ENCODE assay signal across 8 cellular contexts in genomic region chr11:121292503-121293275, GRCh38. TPM values are rescaled to one million over a fixed set of nuclear protein-coding genes. Genes with fewer than 3 reads are reported as not detected.
DNase-seq lines count a peak whose midpoint lies in the region; ATAC-seq, FAIRE-seq and TF ChIP-seq lines count a peak whose summit lies in the region.

Gene SC5D, plus strand, starts transcription at chr11:121292771. Its CDS starts 10,605 bp downstream, at chr11:121303376.

- FAIRE-seq in D721Med (lab: Jason Lieb, UNC) = no peak

- peaks cover 26% of the 10 kb centered on the region for H3K4me1 ChIP-seq in OCI-LY7 (ENCODE audit: insufficient read depth, low read length, poor library complexity, severe bottlenecking)

- peak within 1 kb of the TSS; percentile 80 for H3K4me2 ChIP-seq in OCI-LY7 (ENCODE audit: low read length)

- peak within 1 kb of the TSS; percentile 82 for H3K4me3 ChIP-seq in OCI-LY7 (ENCODE audit: low read depth, low read length, poor library complexity, severe bottlenecking)

- H2AFZ ChIP-seq in OCI-LY7 (ENCODE audit: low read length) = peak within 1 kb of the TSS; percentile 93

- H3K27ac ChIP-seq in OCI-LY7 (ENCODE audit: low read depth, low read length, poor library complexity, severe bottlenecking) = peak within 1 kb of the TSS; percentile 76

- POLR2A ChIA-PET in OCI-LY7 (lab: Charles Lee) = interaction anchor here (0.8 to 2.3 kb wide), 9 partner anchors 8 to 213 kb away, joined by 3 to 8 read pairs (median 3); no protein-coding TSS in a partner anchor

- H3K9me2 ChIP-seq in OCI-LY7 (ENCODE audit: insufficient read depth, low read length) = no peaks in the 10 kb centered on the region

- peaks cover 48% of the 10 kb centered on the region for H3K79me2 ChIP-seq in OCI-LY7 (ENCODE audit: insufficient read depth, low read depth, low read length)

- H4K20me1 ChIP-seq in OCI-LY7 (ENCODE audit: insufficient read depth, low read length) = peaks cover 6% of the 10 kb centered on the region; the same call in 1 of the 2 replicates

- intact Hi-C loops in OCI-LY7 (cut with micrococcal nuclease; ENCODE audit: unreplicated experiment) = loop anchor here (5.0 kb wide), 1 partner anchor 55 kb away; no protein-coding TSS in a partner anchor

- peaks cover 15% of the 10 kb centered on the region for H3K36me3 ChIP-seq in OCI-LY7 (ENCODE audit: insufficient read depth, low read length)

- H3K9me3 ChIP-seq in OCI-LY7 (ENCODE audit: low read length) = no peaks in the 10 kb centered on the region

- no TSS peak for BruUV-seq in OCI-LY7 (replicated peaks; lab: Mats Ljungman, UMichigan)

- CTCF ChIA-PET in OCI-LY7 (lab: Charles Lee; ENCODE audit: unreplicated experiment) = interaction anchor here (0.5 to 1.3 kb wide), 2 partner anchors 75 to 341 kb away, joined by 3 to 4 read pairs; no protein-coding TSS in a partner anchor

- DNase-seq in D721Med (ENCODE audit: insufficient read length, low spot score) (peak; percentile 64), HuH-7.5 (ENCODE audit: low spot score) (peak; percentile 65), OCI-LY7 (ENCODE audit: low spot score) (peak; percentile 97), activated T-cell treated with anti-CD3 and anti-CD28 coated beads for 24 hours (ENCODE audit: low read depth) (peak; percentile 90), epidermal melanocyte (ENCODE audit: insufficient read length, low spot score) (peak; percentile 84), middle frontal gyrus (ENCODE audit: extremely low spot score, low spot score) (peak; percentile 97)
- peak; percentile 93 for DNase-seq in stimulated activated CD8-positive, alpha-beta memory T cell treated with anti-CD3 and anti-CD28 coated beads, Interleukin-2, amount 100 ng/mL, for 48 hours (ENCODE audit: low read depth in 2 of 2)

- peak; percentile 98 for ATAC-seq in GM21526 (IDR thresholded peaks at IDR 0.05; ENCODE audit: low FRiP score, unreplicated experiment)

- TF ChIP-seq CTCF in D721Med (IDR thresholded peaks at IDR 0.05; ENCODE audit: insufficient read depth, missing control alignments) (no peak), OCI-LY7 (conservative IDR thresholded peaks at IDR 0.05; ENCODE audit: low read length) (no peak; the same call in 1 of the 2 replicates)

RNA-seq across cellular contexts. Expression of gene SC5D, which starts in this region (rescaled TPM):
- total RNA-seq in OCI-LY7 (2014; rRNA removed; shearing (Covaris generic)) = 16.4 and 27.9 TPM in 2 replicates
- 42.7 and 43.3 TPM in 2 replicates for total RNA-seq in OCI-LY7 (2022)

Comparison
In these comparisons a context has a peak if more than half of its experiments do, and no peak if none do; other contexts are left out.
1. Peak in every context shown above with its lines: DNase-seq, ATAC-seq, H3K4me3 ChIP-seq and H3K27ac ChIP-seq.